In the genomic region with DNA sequence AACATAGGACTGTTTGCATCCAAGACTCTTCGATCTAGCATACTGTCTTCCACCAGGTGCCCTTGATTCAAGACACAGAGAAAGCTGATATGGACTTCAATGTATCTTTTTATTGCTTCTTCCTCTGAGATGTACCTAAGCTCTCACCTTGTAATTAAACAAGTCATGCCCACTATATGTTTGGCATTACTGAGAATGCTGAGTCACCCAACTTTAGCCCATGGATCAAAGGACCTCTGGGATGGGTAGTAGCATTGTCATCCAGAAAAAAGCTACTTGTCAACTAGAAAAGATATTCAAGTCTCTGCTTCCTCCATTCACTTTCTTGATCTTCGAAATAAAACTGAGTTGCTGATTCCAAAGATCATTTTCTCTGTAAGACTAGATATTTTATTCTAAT, we compare ENCODE assay signal across 3 cellular contexts.
TF ChIP-seq lines count a peak whose summit lies in the region.

No MANE protein-coding gene starts in this region.

TF ChIP-seq in A549, 52 proteins besides CTCF, POLR2A, EP300 and RAD21:
- TF ChIP-seq ESRRA (IDR thresholded peaks at IDR 0.05; ENCODE audit: borderline replicate concordance, low read length) (no peak), MAFK (IDR thresholded peaks at IDR 0.05; ENCODE audit: partially characterized antibody) (peak; percentile 46), NFE2L2 (conservative IDR thresholded peaks at IDR 0.05; ENCODE audit: low read length) (peak; percentile 58)

TF ChIP-seq in IMR-90, 13 proteins besides CTCF, POLR2A, EP300 and RAD21:
- TF ChIP-seq NFE2L2 (IDR thresholded peaks at IDR 0.05; ENCODE audit: low read depth, low read length) = peak; percentile 49; the same call in 1 of the 2 replicates
- TF ChIP-seq, protein P1, sequence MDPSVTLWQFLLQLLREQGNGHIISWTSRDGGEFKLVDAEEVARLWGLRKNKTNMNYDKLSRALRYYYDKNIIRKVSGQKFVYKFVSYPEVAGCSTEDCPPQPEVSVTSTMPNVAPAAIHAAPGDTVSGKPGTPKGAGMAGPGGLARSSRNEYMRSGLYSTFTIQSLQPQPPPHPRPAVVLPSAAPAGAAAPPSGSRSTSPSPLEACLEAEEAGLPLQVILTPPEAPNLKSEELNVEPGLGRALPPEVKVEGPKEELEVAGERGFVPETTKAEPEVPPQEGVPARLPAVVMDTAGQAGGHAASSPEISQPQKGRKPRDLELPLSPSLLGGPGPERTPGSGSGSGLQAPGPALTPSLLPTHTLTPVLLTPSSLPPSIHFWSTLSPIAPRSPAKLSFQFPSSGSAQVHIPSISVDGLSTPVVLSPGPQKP (IDR thresholded peaks at IDR 0.05; ENCODE audit: borderline replicate concordance, low read depth, low read length) = no peak

TF ChIP-seq in H1, 55 proteins besides CTCF, POLR2A, EP300 and RAD21:
- TF ChIP-seq MAFK (IDR thresholded peaks at IDR 0.05; ENCODE audit: low read depth, low read length) (peak; percentile 38; the same call in 1 of the 2 replicates), SIN3A (conservative IDR thresholded peaks at IDR 0.05 in 1 of 2, IDR thresholded peaks at IDR 0.05 in 1 of 2; ENCODE audit: low read depth in 1 of 2, low read length in 2 of 2) (no peak), BACH1 (IDR thresholded peaks at IDR 0.05; ENCODE audit: low read length) (peak; percentile 57)
